23 cellular contexts compared by ENCODE assay signal in the genomic region with DNA sequence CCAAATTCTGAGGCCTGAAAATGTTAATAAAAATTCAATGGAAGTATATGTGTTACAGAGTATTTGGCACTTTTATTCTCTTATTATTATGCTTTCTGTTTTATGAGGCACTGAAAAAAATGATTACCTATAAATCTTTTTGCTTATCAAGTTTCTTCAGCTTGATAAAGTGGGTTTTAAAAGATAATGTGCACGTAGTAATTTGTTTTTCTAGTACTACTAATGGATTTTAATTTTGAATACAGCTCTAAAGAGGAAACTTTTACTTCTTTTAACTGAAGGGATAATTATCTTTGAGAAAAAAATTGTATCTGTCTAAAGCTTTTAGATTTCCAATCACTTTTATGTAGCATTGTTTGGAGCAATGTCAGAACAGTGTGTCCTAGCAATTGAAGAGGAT.
DNase-seq lines count a peak whose midpoint lies in the region; ATAC-seq and TF ChIP-seq lines count a peak whose summit lies in the region.
"Had no signal": no experiment of that assay in that cellular context is flagged by ENCODE, and none has a peak within 500 bp of the region (broad histone marks: within the 10 kb centered on the region; RNA-seq: fewer than 3 reads in every experiment).

No MANE protein-coding gene starts in this region.

- H4K20me1 ChIP-seq in SK-N-SH (ENCODE audit: insufficient read depth): no peaks in the 10 kb centered on the region
- H4K20me1 ChIP-seq: BLaER1 treated with 17β-estradiol and CSF1 and Interleukin-3, amounts not matched to agents 10 nM and 100 nM had no signal

- H3K36me3 ChIP-seq in SK-N-SH (replicated peaks in 1 of 2; ENCODE audit: control insufficient read depth in 1 of 2, insufficient read depth in 2 of 2, low read length in 1 of 2) (no peaks in the 10 kb centered on the region), parathyroid adenoma (ENCODE audit: control insufficient read depth, insufficient read depth, low read length) (no peaks in the 10 kb centered on the region), heart right ventricle (no peaks in the 10 kb centered on the region)
- H3K36me3 ChIP-seq: BE2C; BLaER1 treated with 17β-estradiol and CSF1 and Interleukin-3, amounts not matched to agents 10 nM and 100 nM had no signal

- H3K27ac ChIP-seq in SK-N-SH (ENCODE audit: low read depth in 2 of 2, low read length in 1 of 2) (no peak overlapping the region), parathyroid adenoma (peak overlapping the region; percentile 73), heart right ventricle (no peak overlapping the region)
- H3K27ac ChIP-seq: A549; BLaER1 treated with 17β-estradiol and CSF1 and Interleukin-3, amounts not matched to agents 10 nM and 100 nM had no signal

- TF ChIP-seq EP300 in SK-N-SH (IDR thresholded peaks at IDR 0.05; ENCODE audit: borderline replicate concordance in 1 of 2, low read depth in 1 of 2, low read length in 1 of 2): no peak

- H3F3A ChIP-seq in SK-N-SH (replicated peaks; ENCODE audit: insufficient read depth): no peaks in the 10 kb centered on the region

- POLR2A ChIA-PET in SK-N-SH (lab: Yijun Ruan, JAX): no interaction called here

- CTCF ChIA-PET in SK-N-SH (lab: Yijun Ruan, JAX): interaction anchor here (1.0 to 1.6 kb wide), 4 partner anchors 10 to 21 kb away, joined by 3 to 4 read pairs (median 4); no protein-coding TSS in a partner anchor

- H3K27me3 ChIP-seq in SK-N-SH (ENCODE audit: insufficient read depth): no peaks in the 10 kb centered on the region
- H3K27me3 ChIP-seq in parathyroid adenoma (ENCODE audit: control insufficient read depth, insufficient read depth, low read length): no peaks in the 10 kb centered on the region
- no peaks in the 10 kb centered on the region for H3K27me3 ChIP-seq in heart right ventricle
- H3K27me3 ChIP-seq: BE2C; BLaER1 treated with 17β-estradiol and CSF1 and Interleukin-3, amounts not matched to agents 10 nM and 100 nM had no signal

- H3K79me2 ChIP-seq in SK-N-SH (ENCODE audit: insufficient read depth) (no peaks in the 10 kb centered on the region), parathyroid adenoma (peaks cover 6% of the 10 kb centered on the region)

- ATAC-seq in SK-N-SH treated with all-trans-retinoic acid at 6 μM for 48 hours (no peak), heart right ventricle (no peak)
- ATAC-seq: A549, GM12878, GM23338, HCT116 had no signal

- no peak for TF ChIP-seq RAD21 in SK-N-SH (IDR thresholded peaks at IDR 0.05; ENCODE audit: low read length)

- TF ChIP-seq CTCF in SK-N-SH (IDR thresholded peaks at IDR 0.05) (no peak), parathyroid adenoma (IDR thresholded peaks at IDR 0.05) (no peak), heart right ventricle (IDR thresholded peaks at IDR 0.05) (no peak)

- no peaks in the 10 kb centered on the region for H3K9me2 ChIP-seq in SK-N-SH

- DNase-seq in SK-N-SH: no peak
- DNase-seq in SK-N-DZ (ENCODE audit: low spot score): peak; percentile 21
- no peak for DNase-seq in NOMO-1 treated with dmso at 0.1 percent for 144 hours (lab: John Stamatoyannopoulos, UW; ENCODE audit: unreplicated experiment)
- no peak for DNase-seq in heart right ventricle
- no peak for DNase-seq in MV-4-11 (lab: John Stamatoyannopoulos, UW)
- DNase-seq: 8988T; ACHN; AML-193; BE2C; CD4-positive, alpha-beta T cell; CD8-positive, alpha-beta memory T cell; DMS 273 treated with DMSO at 0.1 percent for 48 hours; DMS79; EL; GDM1; H9 had no signal

- H3K4me1 ChIP-seq in SK-N-SH (ENCODE audit: control insufficient read depth in 1 of 2, insufficient read depth in 2 of 2, low read depth in 1 of 2, low read length in 1 of 2): no peaks in the 10 kb centered on the region; a peak in 2 of 4 replicates
- H3K4me1 ChIP-seq in parathyroid adenoma: peaks cover 14% of the 10 kb centered on the region
- H3K4me1 ChIP-seq in heart right ventricle: peaks cover 0 to 15% (median 0%) of the 10 kb centered on the region in 9 donors
- H3K4me1 ChIP-seq: A549; BE2C; BLaER1 treated with 17β-estradiol and CSF1 and Interleukin-3, amounts not matched to agents 10 nM and 100 nM had no signal

- no peak overlapping the region for H3K9ac ChIP-seq in SK-N-SH
- no peak overlapping the region for H3K9ac ChIP-seq in parathyroid adenoma
- H3K9ac ChIP-seq: BLaER1 treated with 17β-estradiol and CSF1 and Interleukin-3, amounts not matched to agents 10 nM and 100 nM had no signal

- intact Hi-C loops in heart right ventricle (cut with DNase I): no loop called here

- H3K4me2 ChIP-seq in SK-N-SH (no peak overlapping the region), parathyroid adenoma (ENCODE audit: low read length) (no peak overlapping the region)
- H3K4me2 ChIP-seq: A549; BLaER1 treated with 17β-estradiol and CSF1 and Interleukin-3, amounts not matched to agents 10 nM and 100 nM; GM23338 had no signal

- H3K4me3 ChIP-seq in SK-N-SH (ENCODE audit: low read depth in 2 of 2, low read length in 1 of 2) (no peak overlapping the region), parathyroid adenoma (ENCODE audit: low read depth, low read length) (no peak overlapping the region), heart right ventricle (no peak overlapping the region)
- H3K4me3 ChIP-seq: A549; BLaER1 treated with 17β-estradiol and CSF1 and Interleukin-3, amounts not matched to agents 10 nM and 100 nM; GM12878; GM23338 had no signal

- 49% methylated on average over 1 of the region's 1 CpG for WGBS in SK-N-SH (ENCODE audit: low lambda C conversion rate)
- whole genome bisulfite sequencing in heart right ventricle, 2 donors: 58 to 63% methylated on average over 1 of the region's 1 CpG

- H2AFZ ChIP-seq in SK-N-SH (ENCODE audit: low read depth) (no peak overlapping the region), parathyroid adenoma (no peak overlapping the region)
- H2AFZ ChIP-seq: GM23338 had no signal

- no peaks in the 10 kb centered on the region for H3K9me3 ChIP-seq in SK-N-SH
- no peaks in the 10 kb centered on the region for H3K9me3 ChIP-seq in parathyroid adenoma (ENCODE audit: control insufficient read depth, low read length)
- no peaks in the 10 kb centered on the region for H3K9me3 ChIP-seq in heart right ventricle
- H3K9me3 ChIP-seq: A549; BE2C; BLaER1 treated with 17β-estradiol and CSF1 and Interleukin-3, amounts not matched to agents 10 nM and 100 nM had no signal

TF ChIP-seq in SK-N-SH treated with all-trans-retinoic acid at 6 μM for 48 hours, 23 proteins besides CTCF, POLR2A, EP300 and RAD21 (continues in another document):
- TF ChIP-seq TCF4 (CRISPR knock-in tag; IDR thresholded peaks at IDR 0.05; ENCODE audit: borderline replicate concordance) (peak; percentile 54), ZNF70 (CRISPR knock-in tag; IDR thresholded peaks at IDR 0.05) (no peak)
- TF ChIP-seq, protein P1, sequence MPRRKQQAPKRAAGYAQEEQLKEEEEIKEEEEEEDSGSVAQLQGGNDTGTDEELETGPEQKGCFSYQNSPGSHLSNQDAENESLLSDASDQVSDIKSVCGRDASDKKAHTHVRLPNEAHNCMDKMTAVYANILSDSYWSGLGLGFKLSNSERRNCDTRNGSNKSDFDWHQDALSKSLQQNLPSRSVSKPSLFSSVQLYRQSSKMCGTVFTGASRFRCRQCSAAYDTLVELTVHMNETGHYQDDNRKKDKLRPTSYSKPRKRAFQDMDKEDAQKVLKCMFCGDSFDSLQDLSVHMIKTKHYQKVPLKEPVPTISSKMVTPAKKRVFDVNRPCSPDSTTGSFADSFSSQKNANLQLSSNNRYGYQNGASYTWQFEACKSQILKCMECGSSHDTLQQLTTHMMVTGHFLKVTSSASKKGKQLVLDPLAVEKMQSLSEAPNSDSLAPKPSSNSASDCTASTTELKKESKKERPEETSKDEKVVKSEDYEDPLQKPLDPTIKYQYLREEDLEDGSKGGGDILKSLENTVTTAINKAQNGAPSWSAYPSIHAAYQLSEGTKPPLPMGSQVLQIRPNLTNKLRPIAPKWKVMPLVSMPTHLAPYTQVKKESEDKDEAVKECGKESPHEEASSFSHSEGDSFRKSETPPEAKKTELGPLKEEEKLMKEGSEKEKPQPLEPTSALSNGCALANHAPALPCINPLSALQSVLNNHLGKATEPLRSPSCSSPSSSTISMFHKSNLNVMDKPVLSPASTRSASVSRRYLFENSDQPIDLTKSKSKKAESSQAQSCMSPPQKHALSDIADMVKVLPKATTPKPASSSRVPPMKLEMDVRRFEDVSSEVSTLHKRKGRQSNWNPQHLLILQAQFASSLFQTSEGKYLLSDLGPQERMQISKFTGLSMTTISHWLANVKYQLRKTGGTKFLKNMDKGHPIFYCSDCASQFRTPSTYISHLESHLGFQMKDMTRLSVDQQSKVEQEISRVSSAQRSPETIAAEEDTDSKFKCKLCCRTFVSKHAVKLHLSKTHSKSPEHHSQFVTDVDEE (CRISPR knock-in tag; IDR thresholded peaks at IDR 0.05): 0 out of 2 replicates have a peak, but pooled peaks have one; percentile 21

TF ChIP-seq in SK-N-SH, 30 proteins besides CTCF, POLR2A, EP300 and RAD21 (continues in another document):
- TF ChIP-seq, protein P2, sequence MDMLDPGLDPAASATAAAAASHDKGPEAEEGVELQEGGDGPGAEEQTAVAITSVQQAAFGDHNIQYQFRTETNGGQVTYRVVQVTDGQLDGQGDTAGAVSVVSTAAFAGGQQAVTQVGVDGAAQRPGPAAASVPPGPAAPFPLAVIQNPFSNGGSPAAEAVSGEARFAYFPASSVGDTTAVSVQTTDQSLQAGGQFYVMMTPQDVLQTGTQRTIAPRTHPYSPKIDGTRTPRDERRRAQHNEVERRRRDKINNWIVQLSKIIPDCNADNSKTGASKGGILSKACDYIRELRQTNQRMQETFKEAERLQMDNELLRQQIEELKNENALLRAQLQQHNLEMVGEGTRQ (IDR thresholded peaks at IDR 0.05; ENCODE audit: borderline replicate concordance, low read depth, low read length): no peak
- TF ChIP-seq YY1 (IDR thresholded peaks at IDR 0.05; ENCODE audit: low read depth) (no peak), CHD2 (IDR thresholded peaks at IDR 0.05; ENCODE audit: low read length, partially characterized antibody) (no peak)
